In the genomic region with DNA sequence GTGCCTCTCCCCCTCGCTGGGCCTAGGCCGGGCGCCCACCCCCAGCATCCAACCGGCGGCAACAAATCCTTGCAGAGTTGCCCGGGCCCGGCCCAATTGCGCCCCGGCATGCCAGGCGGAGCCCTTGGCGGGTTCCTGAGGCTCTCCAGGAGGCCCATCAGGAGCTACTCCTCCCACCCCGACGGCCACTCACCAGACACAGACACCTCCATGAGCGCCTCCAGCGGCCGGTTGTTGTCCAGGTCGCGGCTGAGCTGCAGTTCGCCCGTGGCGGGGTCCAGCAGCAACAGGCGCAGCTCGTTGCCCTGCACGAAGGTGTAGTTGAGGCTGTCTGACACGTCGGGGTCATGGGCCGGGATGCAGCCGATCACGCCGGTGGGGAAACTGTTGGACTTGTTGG, we compare ENCODE assay signal across 18 cellular contexts. TPM values are rescaled to one million over a fixed set of nuclear protein-coding genes. Genes with fewer than 3 reads are reported as not detected.
DNase-seq lines count a peak whose midpoint lies in the region; FAIRE-seq and TF ChIP-seq lines count a peak whose summit lies in the region.
"Had no signal": no experiment of that assay in that cellular context is flagged by ENCODE, and none has a peak within 500 bp of the region (broad histone marks: within the 10 kb centered on the region; RNA-seq: fewer than 3 reads in every experiment).

No MANE protein-coding gene starts in this region.

- H3K9me1 ChIP-seq in keratinocyte (ENCODE audit: control insufficient read depth, extremely low read depth, insufficient read depth, low read length) = no peaks in the 10 kb centered on the region

- DNase-seq in astrocyte of the hippocampus (ENCODE audit: low read depth, low spot score) (peak; percentile 69), keratinocyte (ENCODE audit: low read depth, low spot score) (no peak), stomach (no peak), transverse colon (no peak), NCI-H2107 (lab: John Stamatoyannopoulos, UW) (no peak)
- no peak for DNase-seq in effector memory CD4-positive, alpha-beta T cell
- DNase-seq: activated CD4-positive, alpha-beta T cell treated with anti-CD3 and anti-CD28 coated beads, Interleukin-2, amount 50 U/mL, for 4 hours; BE2C; brain microvascular endothelial cell; GF-D8; NCI-H187 treated with DMSO at 0.1 percent for 48 hours; NCI-H526; sigmoid colon; stimulated activated CD4-positive, alpha-beta T cell treated with anti-CD3 and anti-CD28 coated beads, Interleukin-1b, Interleukin-23, amount 100 ng/mL, for 48 hours; substantia nigra had no signal

- H3K27me3 ChIP-seq in keratinocyte (ENCODE audit: control insufficient read depth, extremely low read depth, insufficient read depth, low read length) = no peaks in the 10 kb centered on the region
- peaks cover 0 to 41% (median 19%) of the 10 kb centered on the region in 3 donors for H3K27me3 ChIP-seq in stomach
- peaks cover 30% of the 10 kb centered on the region for H3K27me3 ChIP-seq in transverse colon
- peaks cover 12% of the 10 kb centered on the region for H3K27me3 ChIP-seq in effector memory CD4-positive, alpha-beta T cell (replicated peaks; ENCODE audit: control insufficient read depth, insufficient read depth, low read length, poor library complexity, severe bottlenecking)

- no peak for TF ChIP-seq CTCF in HEK293 (tag by site-specific recombination; IDR thresholded peaks at IDR 0.05)
- peak; percentile 62 to 77 (median 72) for TF ChIP-seq CTCF in keratinocyte (optimal IDR thresholded peaks at IDR 0.05 in 1 of 3, IDR thresholded peaks at IDR 0.05 in 1 of 3, conservative IDR thresholded peaks at IDR 0.05 in 1 of 3; ENCODE audit: extremely low read depth in 1 of 3, insufficient read depth in 2 of 3, low read length in 3 of 3)
- no peak for TF ChIP-seq CTCF in stomach (IDR thresholded peaks at IDR 0.05)
- no peak for TF ChIP-seq CTCF in transverse colon (IDR thresholded peaks at IDR 0.05)

- CTCF ChIA-PET in HEK293 (lab: Yijun Ruan, JAX) = interaction anchor here (0.6 to 2.3 kb wide), 2 partner anchors 166 to 236 kb away, joined by 3 to 9 read pairs; no protein-coding TSS in a partner anchor

- H3K36me3 ChIP-seq in HEK293 (ENCODE audit: control insufficient read depth in 2 of 2, insufficient read depth in 1 of 2, low read length in 2 of 2) (peaks cover 3 to 24% of the 10 kb centered on the region in 2 experiments; a peak in 2 of 3 replicates), keratinocyte (ENCODE audit: control insufficient read depth in 2 of 2, extremely low read depth in 1 of 2, insufficient read depth in 2 of 2, low read length in 2 of 2) (peaks cover 1 to 10% of the 10 kb centered on the region in 2 experiments), stomach (no peaks in the 10 kb centered on the region), transverse colon (no peaks in the 10 kb centered on the region)
- H3K36me3 ChIP-seq in effector memory CD4-positive, alpha-beta T cell (ENCODE audit: control insufficient read depth, insufficient read depth, low read length) = no peaks in the 10 kb centered on the region
- H3K36me3 ChIP-seq: BE2C, brain microvascular endothelial cell, sigmoid colon had no signal

- H3K27ac ChIP-seq in HEK293 (ENCODE audit: extremely low read depth, low read depth, low read length) = no peak overlapping the region
- peak overlapping the region; percentile 76 for H3K27ac ChIP-seq in keratinocyte (ENCODE audit: control insufficient read depth, insufficient read depth, low read length)
- H3K27ac ChIP-seq in stomach = no peak overlapping the region
- no peak overlapping the region for H3K27ac ChIP-seq in transverse colon
- H3K27ac ChIP-seq in effector memory CD4-positive, alpha-beta T cell (ENCODE audit: insufficient read depth, low read length, poor library complexity, severe bottlenecking) = no peak overlapping the region
- H3K27ac ChIP-seq: brain microvascular endothelial cell, sigmoid colon had no signal

- H3K9me3 ChIP-seq in HEK293 (ENCODE audit: control insufficient read depth, insufficient read depth, low read depth, low read length) = no peaks in the 10 kb centered on the region
- peaks cover 8% of the 10 kb centered on the region for H3K9me3 ChIP-seq in keratinocyte (ENCODE audit: control insufficient read depth, low read depth, low read length)
- H3K9me3 ChIP-seq in stomach = no peaks in the 10 kb centered on the region
- no peaks in the 10 kb centered on the region for H3K9me3 ChIP-seq in transverse colon
- no peaks in the 10 kb centered on the region for H3K9me3 ChIP-seq in effector memory CD4-positive, alpha-beta T cell (ENCODE audit: control insufficient read depth, low read length)
- H3K9me3 ChIP-seq: BE2C, sigmoid colon had no signal

- WGBS in stomach, 5 donors = 79 to 90% (median 88%) methylated on average over 17 to 30 of the region's 30 CpGs
- 90% methylated on average over 30 of the region's 30 CpGs; no CpG with 5 or more reads in 1 of the 2 donors for WGBS in transverse colon (ENCODE audit: low coverage in 1 of 2), 2 donors

- H3K79me2 ChIP-seq in keratinocyte (ENCODE audit: control insufficient read depth, insufficient read depth, low read length) = peaks cover 65% of the 10 kb centered on the region

- peak overlapping the region; percentile 75 for H3K9ac ChIP-seq in keratinocyte (ENCODE audit: control insufficient read depth, extremely low read depth, insufficient read depth, low read length)

- TF ChIP-seq EP300 in stomach (IDR thresholded peaks at IDR 0.05) = no peak
- TF ChIP-seq EP300 in transverse colon (IDR thresholded peaks at IDR 0.05; ENCODE audit: low read depth) = no peak

- dilution Hi-C loops in keratinocyte (cut with MboI; ENCODE audit: extremely low pct_ligation_motif_present, low sequenced_read_pairs) = no loop called here

- TF ChIP-seq POLR2A in stomach (IDR thresholded peaks at IDR 0.05) (no peak), transverse colon (IDR thresholded peaks at IDR 0.05) (no peak)

- peak overlapping the region; percentile 99 for H3K4me2 ChIP-seq in keratinocyte (ENCODE audit: control insufficient read depth, extremely low read depth, insufficient read depth, low read depth, low read length)

- in situ Hi-C loops in transverse colon (cut with MboI; ENCODE audit: low pct_ligation_motif_present in 1 of 4, low pct_unique_long_range_greater_than_20kb in 1 of 4, low sequenced_read_pairs in 3 of 4) = loop anchor here in 1 of 4 donors (25.0 kb wide), 1 partner anchor 421 kb away; no protein-coding TSS in a partner anchor

- intact Hi-C loops in stomach (cut with DNase I; ENCODE audit: low total_unique reads) (no loop called here), transverse colon (cut with DNase I; ENCODE audit: low total_unique reads) (loop anchor here (10.0 kb wide), 1 partner anchor 409 kb away; no protein-coding TSS in a partner anchor)

- H4K20me1 ChIP-seq in keratinocyte (ENCODE audit: control insufficient read depth, extremely low read depth, insufficient read depth, low read length) = peaks cover 6% of the 10 kb centered on the region

- no peak overlapping the region for H2AFZ ChIP-seq in keratinocyte (ENCODE audit: control insufficient read depth, low read length)

- FAIRE-seq in keratinocyte (lab: Jason Lieb, UNC) = no peak
- FAIRE-seq: GM12891, islet of Langerhans had no signal

- H3K4me1 ChIP-seq in HEK293 (ENCODE audit: control insufficient read depth, insufficient read depth, low read length) (peaks cover 17% of the 10 kb centered on the region), keratinocyte (ENCODE audit: control insufficient read depth, extremely low read depth, insufficient read depth, low read length) (peaks cover 33% of the 10 kb centered on the region), stomach (peaks cover 19 to 36% (median 33%) of the 10 kb centered on the region in 4 donors), transverse colon (peaks cover 0 to 10% (median 9%) of the 10 kb centered on the region in 4 donors)
- H3K4me1 ChIP-seq in effector memory CD4-positive, alpha-beta T cell (ENCODE audit: control insufficient read depth, insufficient read depth, low read length, poor library complexity, severe bottlenecking) = peaks cover 8% of the 10 kb centered on the region

- H3K4me3 ChIP-seq in HEK293 (ENCODE audit: low read depth, low read length) = no peak overlapping the region
- peak overlapping the region; percentile 48 to 89 (median 85) for H3K4me3 ChIP-seq in keratinocyte (ENCODE audit: control insufficient read depth in 2 of 3, extremely low read depth in 1 of 3, insufficient read depth in 2 of 3, low read depth in 1 of 3, low read length in 3 of 3)
- H3K4me3 ChIP-seq in stomach = peak overlapping the region in 3 of 4 donors; percentile 1 to 31 (median 9)
- no peak overlapping the region for H3K4me3 ChIP-seq in transverse colon
- H3K4me3 ChIP-seq in effector memory CD4-positive, alpha-beta T cell (ENCODE audit: insufficient read depth, low read depth, low read length, poor library complexity, severe bottlenecking) = no peak overlapping the region
- H3K4me3 ChIP-seq: sigmoid colon had no signal

- POLR2A ChIA-PET in HEK293 (lab: Yijun Ruan, JAX) = no interaction called here

TF ChIP-seq in HEK293, 187 proteins besides CTCF, POLR2A, EP300 and RAD21:
- TF ChIP-seq, protein P1, sequence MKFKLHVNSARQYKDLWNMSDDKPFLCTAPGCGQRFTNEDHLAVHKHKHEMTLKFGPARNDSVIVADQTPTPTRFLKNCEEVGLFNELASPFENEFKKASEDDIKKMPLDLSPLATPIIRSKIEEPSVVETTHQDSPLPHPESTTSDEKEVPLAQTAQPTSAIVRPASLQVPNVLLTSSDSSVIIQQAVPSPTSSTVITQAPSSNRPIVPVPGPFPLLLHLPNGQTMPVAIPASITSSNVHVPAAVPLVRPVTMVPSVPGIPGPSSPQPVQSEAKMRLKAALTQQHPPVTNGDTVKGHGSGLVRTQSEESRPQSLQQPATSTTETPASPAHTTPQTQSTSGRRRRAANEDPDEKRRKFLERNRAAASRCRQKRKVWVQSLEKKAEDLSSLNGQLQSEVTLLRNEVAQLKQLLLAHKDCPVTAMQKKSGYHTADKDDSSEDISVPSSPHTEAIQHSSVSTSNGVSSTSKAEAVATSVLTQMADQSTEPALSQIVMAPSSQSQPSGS (tag by site-specific recombination; IDR thresholded peaks at IDR 0.05; ENCODE audit: low read depth) = no peak
- peak; percentile 40; the same call in 1 of the 2 replicates for TF ChIP-seq SCRT2 (tag by site-specific recombination; IDR thresholded peaks at IDR 0.05)
- no peak for TF ChIP-seq ZEB2 (tag by site-specific recombination; IDR thresholded peaks at IDR 0.05)

RNA-seq across cellular contexts. Expression of a gene that starts 4.0 kb away (rescaled TPM):
- polyA plus RNA-seq in keratinocyte = 16.1 to 23.2 TPM (median 20.6 TPM) in 3 replicates
- 6.0 TPM for polyA plus RNA-seq in keratinocyte (2011; ENCODE audit: low read depth)
- 8.0 and 10.0 TPM in 2 replicates for polyA plus RNA-seq in keratinocyte (2011; cell fraction: cytosol; rRNA removed)
- 99.8 and 117 TPM in 2 replicates for polyA plus RNA-seq in keratinocyte (2011; cell fraction: nucleus; rRNA removed)
- 24.8 and 29.0 TPM in 2 replicates for polyA plus RNA-seq in keratinocyte (2012; ENCODE audit: low replicate concordance)
- polyA minus RNA-seq in keratinocyte = 61.3 to 154 TPM (median 62.8 TPM) in 3 replicates
- polyA minus RNA-seq in keratinocyte (2011; cell fraction: cytosol; rRNA and poly(A)+ RNA removed) = 39.1 TPM
- 182 and 191 TPM in 2 replicates for polyA minus RNA-seq in keratinocyte (2011; cell fraction: nucleus; rRNA and poly(A)+ RNA removed)
- total RNA-seq in stomach = 10 to 100 TPM in 4 of 5 donors, under 1 TPM in 1; 0.29 to 78.2 (median 29.8) TPM
- polyA plus RNA-seq in stomach = 10 to 100 TPM in 1 of 3 donors, 1 to 10 TPM in 2; 1.8 to 15.7 (median 4.6) TPM
- total RNA-seq in transverse colon = 1 to 10 TPM in 2 of 4 donors, under 1 TPM in 2; 0.96 to 2.5 (median 1.4) TPM

Comparison
In these comparisons a context has a peak if more than half of its experiments do, and no peak if none do; other contexts are left out.
1. H3K4me3 ChIP-seq: peak in keratinocyte (3 of 3) and stomach (3 of 4); none in HEK293 (single experiment), transverse colon (0 of 4) and effector memory CD4-positive, alpha-beta T cell (single experiment).
2. CTCF ChIP-seq: peak in keratinocyte (3 of 3); none in HEK293 (single experiment), stomach (0 of 7) and transverse colon (0 of 5).